21 cellular contexts compared by ENCODE assay signal in genomic region chrX:122203399-122203798, GRCh38.
"Had no signal": no experiment of that assay in that cellular context is flagged by ENCODE, and none has a peak within 500 bp of the region (broad histone marks: within the 10 kb centered on the region; RNA-seq: fewer than 3 reads in every experiment).

No MANE protein-coding gene starts in this region.

- H3K4me1 ChIP-seq: gastrocnemius medialis, heart left ventricle, lower lobe of right lung, parathyroid adenoma, right lobe of liver, tibial nerve, upper lobe of left lung had no signal

- H3K27me3 Mint-ChIP-seq: effector memory CD8-positive, alpha-beta T cell; progenitor cell of endocrine pancreas; stimulated activated naive B cell treated with anti-CD40 and anti-IgM and Interleukin-4, amounts not matched to agents 10 μg/mL and 1 μg/mL and 100 μg/mL, for 72 hours; stimulated activated naive CD8-positive, alpha-beta T cell treated with anti-CD3 and anti-CD28 coated beads, Interleukin-15, Interleukin-2, amounts not matched to agents 100 ng/mL and 50 ng/mL, for 24 hours had no signal

- H3K9me3 ChIP-seq: gastrocnemius medialis, heart left ventricle, lower lobe of right lung, right lobe of liver, thoracic aorta, tibial nerve, upper lobe of left lung had no signal

- H3K36me3 Mint-ChIP-seq: natural killer cell; stimulated activated naive B cell treated with anti-CD40 and anti-IgM and Interleukin-4, amounts not matched to agents 10 μg/mL and 1 μg/mL and 100 μg/mL, for 72 hours had no signal

- H3K4me3 Mint-ChIP-seq: effector memory CD8-positive, alpha-beta T cell; natural killer cell; stimulated activated naive B cell treated with anti-CD40 and anti-IgM and Interleukin-4, amounts not matched to agents 10 μg/mL and 1 μg/mL and 100 μg/mL, for 72 hours; stimulated activated naive CD8-positive, alpha-beta T cell treated with anti-CD3 and anti-CD28 coated beads, Interleukin-15, Interleukin-2, amounts not matched to agents 100 ng/mL and 50 ng/mL, for 24 hours had no signal

- H3K36me3 ChIP-seq: gastrocnemius medialis, heart left ventricle, lower lobe of right lung, right lobe of liver, thoracic aorta, tibial nerve, upper lobe of left lung had no signal

- H3K4me3 ChIP-seq: gastrocnemius medialis, heart left ventricle, hepatocyte, lower lobe of right lung, right lobe of liver, thoracic aorta, tibial nerve, upper lobe of left lung had no signal

- H3K27ac ChIP-seq: epithelial cell of prostate, gastrocnemius medialis, heart left ventricle, hepatocyte, lower lobe of right lung, parathyroid adenoma, right lobe of liver, thoracic aorta, tibial nerve, upper lobe of left lung had no signal

- DNase-seq: cortex of kidney; effector memory CD8-positive, alpha-beta T cell; foreskin fibroblast; gastrocnemius medialis; heart left ventricle; left ventricle myocardium superior; lower lobe of right lung; natural killer cell; right lobe of liver; small intestine; stimulated activated CD4-positive, alpha-beta T cell treated with anti-CD3 and anti-CD28 coated beads, Interleukin-15, amount 100 ng/mL, for 24 hours; stimulated activated CD4-positive, alpha-beta T cell treated with anti-CD3 and anti-CD28 coated beads, Interleukin-2, amount 100 ng/mL, for 48 hours; stimulated activated naive B cell treated with anti-CD40 and anti-IgM and Interleukin-4, amounts not matched to agents 10 μg/mL and 1 μg/mL and 100 μg/mL, for 72 hours; upper lobe of left lung had no signal

- H3K4me1 Mint-ChIP-seq: natural killer cell; stimulated activated naive B cell treated with anti-CD40 and anti-IgM and Interleukin-4, amounts not matched to agents 10 μg/mL and 1 μg/mL and 100 μg/mL, for 72 hours had no signal

- H3K9ac ChIP-seq: parathyroid adenoma had no signal

- H3K79me2 ChIP-seq: hepatocyte, parathyroid adenoma had no signal

- H3K27me3 ChIP-seq: gastrocnemius medialis, heart left ventricle, hepatocyte, right lobe of liver, tibial nerve, upper lobe of left lung had no signal

- H3K4me2 ChIP-seq: hepatocyte had no signal

- H3K9me3 Mint-ChIP-seq: effector memory CD8-positive, alpha-beta T cell; stimulated activated naive B cell treated with anti-CD40 and anti-IgM and Interleukin-4, amounts not matched to agents 10 μg/mL and 1 μg/mL and 100 μg/mL, for 72 hours had no signal

- H3K27ac Mint-ChIP-seq: effector memory CD8-positive, alpha-beta T cell; natural killer cell; progenitor cell of endocrine pancreas; stimulated activated naive B cell treated with anti-CD40 and anti-IgM and Interleukin-4, amounts not matched to agents 10 μg/mL and 1 μg/mL and 100 μg/mL, for 72 hours; stimulated activated naive CD8-positive, alpha-beta T cell treated with anti-CD3 and anti-CD28 coated beads, Interleukin-15, Interleukin-2, amounts not matched to agents 100 ng/mL and 50 ng/mL, for 24 hours had no signal
